In genomic region chr5:67267522-67268232, GRCh38 we compare ENCODE assay signal across 11 cellular contexts.
A peak's percentile ranks its signal among the peaks of the same experiment; 100 is the strongest.
DNase-seq lines count a peak whose midpoint lies in the region; ATAC-seq and TF ChIP-seq lines count a peak whose summit lies in the region.
"Had no signal": no experiment of that assay in that cellular context is flagged by ENCODE, and none has a peak within 500 bp of the region (broad histone marks: within the 10 kb centered on the region; RNA-seq: fewer than 3 reads in every experiment).

No MANE protein-coding gene starts in this region.

- no peak overlapping the region for H3K27ac Mint-ChIP-seq in MCF 10A (ENCODE audit: low read depth, unreplicated experiment)
- H3K27ac Mint-ChIP-seq: activated CD8-positive, alpha-beta memory T cell treated with anti-CD3 and anti-CD28 coated beads, Interleukin-2, amount 10 ng/mL, durations not matched to agents 7 days and 5 days; T-cell had no signal

- intact Hi-C loops in MCF 10A (cut with micrococcal nuclease) (loop anchor here (1.0 kb wide), 1 partner anchor 34 kb away; no protein-coding TSS in a partner anchor), sigmoid colon (cut with DNase I) (loop anchor here (1.0 to 10.0 kb wide), 4 partner anchors 267 to 904 kb away; no protein-coding TSS in a partner anchor)

- no peak for ATAC-seq in HG02763 (IDR thresholded peaks at IDR 0.05; ENCODE audit: unreplicated experiment)
- no peak for ATAC-seq in HG02938 (IDR thresholded peaks at IDR 0.05; ENCODE audit: unreplicated experiment)
- ATAC-seq: activated CD8-positive, alpha-beta memory T cell treated with anti-CD3 and anti-CD28 coated beads, Interleukin-2, amount 10 ng/mL, durations not matched to agents 7 days and 5 days; K562; T-cell had no signal

- no peaks in the 10 kb centered on the region for H3K9me3 ChIP-seq in sigmoid colon

- peaks cover 26% of the 10 kb centered on the region for H3K4me1 Mint-ChIP-seq in MCF 10A (ENCODE audit: insufficient read depth, unreplicated experiment)
- H3K4me1 Mint-ChIP-seq: activated CD8-positive, alpha-beta memory T cell treated with anti-CD3 and anti-CD28 coated beads, Interleukin-2, amount 10 ng/mL, durations not matched to agents 7 days and 5 days; T-cell had no signal

- BruUV-seq in MCF 10A (replicated peaks; lab: Mats Ljungman, UMichigan), result TSS peak; percentile 94

- H3K9me3 Mint-ChIP-seq in MCF 10A (ENCODE audit: unreplicated experiment), result peaks cover 18% of the 10 kb centered on the region

- H3K27ac ChIP-seq in C4-2B (peak overlapping the region; percentile 52), sigmoid colon (peak overlapping the region; percentile 91 to 94 (median 92))

- DNase-seq in MCF 10A (ENCODE audit: unreplicated experiment), result no peak
- DNase-seq in sigmoid colon, result peak; percentile 77
- no peak for DNase-seq in GM13977 (ENCODE audit: low spot score)
- no peak for DNase-seq in NCI-H2081 (lab: John Stamatoyannopoulos, UW)
- DNase-seq: activated CD8-positive, alpha-beta memory T cell treated with anti-CD3 and anti-CD28 coated beads, Interleukin-2, amount 10 ng/mL, durations not matched to agents 7 days and 5 days; T-cell had no signal

- no peaks in the 10 kb centered on the region for H3K36me3 ChIP-seq in sigmoid colon

- CTCF ChIA-PET in MCF 10A (lab: Yijun Ruan, JAX), result interaction anchor here (0.6 to 1.7 kb wide), 7 partner anchors 14 to 941 kb away, joined by 3 to 18 read pairs (median 4); no protein-coding TSS in a partner anchor

- no peak for TF ChIP-seq CTCF in C4-2B (conservative IDR thresholded peaks at IDR 0.05)
- TF ChIP-seq CTCF in MCF 10A (IDR thresholded peaks at IDR 0.05; ENCODE audit: unreplicated experiment), result no peak
- TF ChIP-seq CTCF in sigmoid colon (IDR thresholded peaks at IDR 0.05), result no peak
- no peak for TF ChIP-seq CTCF in GM13977 (IDR thresholded peaks at IDR 0.05; ENCODE audit: extremely low read depth, insufficient read depth, missing control alignments)

- no peak overlapping the region for H3K4me3 Mint-ChIP-seq in MCF 10A (ENCODE audit: unreplicated experiment)
- H3K4me3 Mint-ChIP-seq: activated CD8-positive, alpha-beta memory T cell treated with anti-CD3 and anti-CD28 coated beads, Interleukin-2, amount 10 ng/mL, durations not matched to agents 7 days and 5 days; T-cell had no signal

- peaks cover 0 to 81% (median 74%) of the 10 kb centered on the region in 4 donors for H3K4me1 ChIP-seq in sigmoid colon

- no peak for TF ChIP-seq POLR2A in sigmoid colon (IDR thresholded peaks at IDR 0.05)

- H3K4me3 ChIP-seq in iPS-11a (ENCODE audit: low read depth, low read length) (peak overlapping the region; percentile 2), sigmoid colon (no peak overlapping the region)
- H3K4me3 ChIP-seq: K562 had no signal

- POLR2A ChIA-PET in MCF 10A (lab: Yijun Ruan, JAX), result interaction anchor here (0.6 to 5.9 kb wide), 19 partner anchors 9 to 1002 kb away, joined by 3 to 83 read pairs (median 3); partner anchors contain the start of gene PIK3R1

- H3K27me3 Mint-ChIP-seq in MCF 10A (ENCODE audit: insufficient read depth, unreplicated experiment), result no peaks in the 10 kb centered on the region
- H3K27me3 Mint-ChIP-seq: activated CD8-positive, alpha-beta memory T cell treated with anti-CD3 and anti-CD28 coated beads, Interleukin-2, amount 10 ng/mL, durations not matched to agents 7 days and 5 days; T-cell had no signal

- WGBS in sigmoid colon, 2 donors, result 15 to 58% methylated on average over 7 of the region's 7 CpGs

- TF ChIP-seq EP300 in sigmoid colon (IDR thresholded peaks at IDR 0.05), result no peak

- H3K36me3 Mint-ChIP-seq in MCF 10A (ENCODE audit: insufficient read depth, unreplicated experiment), result no peaks in the 10 kb centered on the region
- H3K36me3 Mint-ChIP-seq: activated CD8-positive, alpha-beta memory T cell treated with anti-CD3 and anti-CD28 coated beads, Interleukin-2, amount 10 ng/mL, durations not matched to agents 7 days and 5 days; T-cell had no signal

- in situ Hi-C loops in GM13977 (cut with MboI; ENCODE audit: low pct_unique_long_range_greater_than_20kb, low sequenced_read_pairs, unreplicated experiment), result no loop called here

- no peaks in the 10 kb centered on the region for H3K27me3 ChIP-seq in sigmoid colon
